ENCODE assay signal across 20 cellular contexts in the genomic region with DNA sequence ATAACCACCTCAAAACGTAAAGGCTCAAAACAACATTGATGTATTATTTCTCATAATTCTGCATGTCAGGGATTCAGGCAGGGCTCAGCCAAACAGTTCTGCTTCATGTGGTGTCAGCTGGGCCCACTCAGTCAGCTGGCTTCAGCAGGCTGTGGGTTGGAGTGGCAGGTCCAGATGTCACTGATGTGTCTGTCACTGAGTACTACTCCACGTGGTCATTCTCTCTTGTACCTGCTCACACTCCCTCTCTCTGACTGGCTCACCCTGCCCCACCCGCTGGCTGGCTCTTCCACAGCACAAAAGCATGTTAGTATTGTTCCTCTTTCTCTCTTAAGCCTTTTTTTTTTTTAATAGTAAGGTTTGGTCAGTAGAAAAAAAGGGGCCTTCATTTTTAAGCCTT.
DNase-seq lines count a peak whose midpoint lies in the region; ATAC-seq and TF ChIP-seq lines count a peak whose summit lies in the region.
"Had no signal": no experiment of that assay in that cellular context is flagged by ENCODE, and none has a peak within 500 bp of the region (broad histone marks: within the 10 kb centered on the region; RNA-seq: fewer than 3 reads in every experiment).

No MANE protein-coding gene starts in this region.

- H3K9me3 ChIP-seq in HCT116 (ENCODE audit: control insufficient read depth in 1 of 2, insufficient read depth in 1 of 2, low read depth in 1 of 2, low read length in 2 of 2), result no peaks in the 10 kb centered on the region
- no peaks in the 10 kb centered on the region for H3K9me3 ChIP-seq in duodenal mucosa (ENCODE audit: control insufficient read depth in 1 of 2, low read length in 2 of 2)
- no peaks in the 10 kb centered on the region for H3K9me3 ChIP-seq in gastrocnemius medialis

- TF ChIP-seq RAD21 in HCT116 (IDR thresholded peaks at IDR 0.05; ENCODE audit: low read depth), result no peak

- no peak overlapping the region for H3K4me2 ChIP-seq in HCT116 (ENCODE audit: low read length)

- POLR2A ChIA-PET in HCT116 (lab: Charles Lee), result no interaction called here

- no peak for TF ChIP-seq POLR2A in HCT116 (IDR thresholded peaks at IDR 0.05; ENCODE audit: borderline replicate concordance, extremely low read depth, insufficient read depth, insufficient read length)
- no peak for TF ChIP-seq POLR2A in gastrocnemius medialis (IDR thresholded peaks at IDR 0.05)

- H4K20me1 ChIP-seq in HCT116 (ENCODE audit: insufficient read depth), result no peaks in the 10 kb centered on the region

- BruUV-seq in HCT116 (replicated peaks; lab: Mats Ljungman, UMichigan), result no TSS peak

- H3K4me3 ChIP-seq in HCT116 (replicated peaks in 1 of 2; ENCODE audit: low read depth in 1 of 2, low read length in 2 of 2), result no peak overlapping the region
- peak overlapping the region; percentile 26 to 42 for H3K4me3 ChIP-seq in duodenal mucosa (ENCODE audit: low read depth in 1 of 2, low read length in 2 of 2)
- H3K4me3 ChIP-seq in gastrocnemius medialis, result no peak overlapping the region

- no peaks in the 10 kb centered on the region for H3K36me3 ChIP-seq in HCT116 (ENCODE audit: control insufficient read depth in 1 of 2, insufficient read depth in 2 of 2, low read length in 2 of 2)
- no peaks in the 10 kb centered on the region for H3K36me3 ChIP-seq in duodenal mucosa (ENCODE audit: control insufficient read depth in 1 of 2, insufficient read depth in 2 of 2, low read length in 2 of 2)
- no peaks in the 10 kb centered on the region for H3K36me3 ChIP-seq in gastrocnemius medialis

- peaks cover 34% of the 10 kb centered on the region for H3K27me3 ChIP-seq in HCT116 (ENCODE audit: insufficient read depth, low read length)
- H3K27me3 ChIP-seq in duodenal mucosa (ENCODE audit: control insufficient read depth in 1 of 2, insufficient read depth in 2 of 2, low read length in 2 of 2), result no peaks in the 10 kb centered on the region
- no peaks in the 10 kb centered on the region for H3K27me3 ChIP-seq in gastrocnemius medialis

- in situ Hi-C loops in gastrocnemius medialis (cut with MboI; ENCODE audit: low sequenced_read_pairs in 4 of 4), result no loop called here

- RAD21 ChIA-PET in HCT116 (lab: Charles Lee; ENCODE audit: low non-redundant PET in 1 of 2, low total read pairs in 2 of 2, uncharacterized antibody in 2 of 2, unreplicated experiment in 2 of 2), result no interaction called here

- TF ChIP-seq CTCF in HCT116 (IDR thresholded peaks at IDR 0.05 in 2 of 3, conservative IDR thresholded peaks at IDR 0.05 in 1 of 3; ENCODE audit: borderline replicate concordance in 1 of 3, insufficient read depth in 1 of 3, low read depth in 2 of 3, low read length in 2 of 3), result no peak
- no peak for TF ChIP-seq CTCF in gastrocnemius medialis (IDR thresholded peaks at IDR 0.05 in 4 of 5, conservative IDR thresholded peaks at IDR 0.05 in 1 of 5)

- DNase-seq in HCT116 (ENCODE audit: low read depth, low spot score) (no peak), NCI-H524 (lab: John Stamatoyannopoulos, UW) (peak; percentile 71 to 91), gastrocnemius medialis (peak in 1 of 2 donors; percentile 37), SIG-M5 treated with dmso at 0.1 percent for 504 hours (lab: John Stamatoyannopoulos, UW; ENCODE audit: unreplicated experiment) (no peak), T-helper 1 cell (no peak)
- DNase-seq: ACHN; Calu3; CD4-positive, alpha-beta T cell; DMS79 treated with DMSO at 0.1 percent for 48 hours; GF-D8; Kasumi-1; NCI-H1417 treated with DMSO at 0.1 percent for 48 hours; NCI-H2081; NCI-H345; NK-92 treated with Interleukin-12 subunit alpha and Interleukin-12 subunit beta, amount 100 ng/mL, for 24 hours; OCI-M1 had no signal

- H3K9ac ChIP-seq in HCT116 (ENCODE audit: low read length) (no peak overlapping the region), duodenal mucosa (ENCODE audit: low read depth in 1 of 2, low read length in 2 of 2) (peak overlapping the region in 1 of 2 donors; percentile 26)

- intact Hi-C loops in HCT116 (cut with micrococcal nuclease), result no loop called here
- intact Hi-C loops in gastrocnemius medialis (cut with DNase I; ENCODE audit: low total_unique reads), result no loop called here

- no peaks in the 10 kb centered on the region for H3K79me2 ChIP-seq in HCT116 (ENCODE audit: insufficient read depth, low read length)

- no peak overlapping the region for H2AFZ ChIP-seq in HCT116 (ENCODE audit: low read depth, low read length, poor library complexity, severe bottlenecking)

- no peaks in the 10 kb centered on the region for H3K9me2 ChIP-seq in HCT116 (ENCODE audit: insufficient read depth)

- peak; percentile 63 for ATAC-seq in HCT116
- ATAC-seq in gastrocnemius medialis, result peak; percentile 53 to 75
- no peak for ATAC-seq in HG03469 (IDR thresholded peaks at IDR 0.05; ENCODE audit: unreplicated experiment)
- ATAC-seq in HG02884 (IDR thresholded peaks at IDR 0.05; ENCODE audit: unreplicated experiment), result no peak

- H3K27ac ChIP-seq in HCT116 (ENCODE audit: low read depth, low read length) (no peak overlapping the region), duodenal mucosa (ENCODE audit: low read depth, low read length) (peak overlapping the region; percentile 55), gastrocnemius medialis (peak overlapping the region in 2 of 4 donors; percentile 7 to 46)
- H3K27ac ChIP-seq: RWPE1 had no signal

- CTCF ChIA-PET in HCT116 (lab: Charles Lee), result no interaction called here

- H3K4me1 ChIP-seq in HCT116 (ENCODE audit: control insufficient read depth in 1 of 2, insufficient read depth in 2 of 2, low read length in 2 of 2), result no peaks in the 10 kb centered on the region
- H3K4me1 ChIP-seq in duodenal mucosa (ENCODE audit: control insufficient read depth in 1 of 2, insufficient read depth in 2 of 2, low read length in 2 of 2), result peaks cover 14 to 28% of the 10 kb centered on the region in 2 donors
- H3K4me1 ChIP-seq in gastrocnemius medialis, result peaks cover 0 to 4% of the 10 kb centered on the region in 2 donors

TF ChIP-seq in HCT116, 20 proteins besides CTCF, POLR2A, EP300 and RAD21:
- TF ChIP-seq SP1 (IDR thresholded peaks at IDR 0.05; ENCODE audit: low read depth) (no peak), EGR1 (IDR thresholded peaks at IDR 0.05; ENCODE audit: low read depth) (no peak), CEBPB (IDR thresholded peaks at IDR 0.05; ENCODE audit: low read depth) (no peak), CBX3 (IDR thresholded peaks at IDR 0.05; ENCODE audit: low read depth) (no peak), SIN3A (IDR thresholded peaks at IDR 0.05; ENCODE audit: low read depth) (no peak), EZH2phosphoT487 (IDR thresholded peaks at IDR 0.05; ENCODE audit: borderline replicate concordance) (no peak), TCF7L2 (IDR thresholded peaks at IDR 0.05; ENCODE audit: borderline replicate concordance, extremely low read depth, insufficient read depth, insufficient read length) (no peak), SRF (IDR thresholded peaks at IDR 0.05; ENCODE audit: low read depth) (no peak), YY1 (IDR thresholded peaks at IDR 0.05; ENCODE audit: extremely low read depth, insufficient replicate concordance, low read depth, low read length) (no peak)
- TF ChIP-seq, protein P1, sequence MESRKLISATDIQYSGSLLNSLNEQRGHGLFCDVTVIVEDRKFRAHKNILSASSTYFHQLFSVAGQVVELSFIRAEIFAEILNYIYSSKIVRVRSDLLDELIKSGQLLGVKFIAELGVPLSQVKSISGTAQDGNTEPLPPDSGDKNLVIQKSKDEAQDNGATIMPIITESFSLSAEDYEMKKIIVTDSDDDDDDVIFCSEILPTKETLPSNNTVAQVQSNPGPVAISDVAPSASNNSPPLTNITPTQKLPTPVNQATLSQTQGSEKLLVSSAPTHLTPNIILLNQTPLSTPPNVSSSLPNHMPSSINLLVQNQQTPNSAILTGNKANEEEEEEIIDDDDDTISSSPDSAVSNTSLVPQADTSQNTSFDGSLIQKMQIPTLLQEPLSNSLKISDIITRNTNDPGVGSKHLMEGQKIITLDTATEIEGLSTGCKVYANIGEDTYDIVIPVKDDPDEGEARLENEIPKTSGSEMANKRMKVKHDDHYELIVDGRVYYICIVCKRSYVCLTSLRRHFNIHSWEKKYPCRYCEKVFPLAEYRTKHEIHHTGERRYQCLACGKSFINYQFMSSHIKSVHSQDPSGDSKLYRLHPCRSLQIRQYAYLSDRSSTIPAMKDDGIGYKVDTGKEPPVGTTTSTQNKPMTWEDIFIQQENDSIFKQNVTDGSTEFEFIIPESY (IDR thresholded peaks at IDR 0.05; ENCODE audit: extremely low read depth, insufficient replicate concordance, low read length), result no peak
- TF ChIP-seq, protein P2, sequence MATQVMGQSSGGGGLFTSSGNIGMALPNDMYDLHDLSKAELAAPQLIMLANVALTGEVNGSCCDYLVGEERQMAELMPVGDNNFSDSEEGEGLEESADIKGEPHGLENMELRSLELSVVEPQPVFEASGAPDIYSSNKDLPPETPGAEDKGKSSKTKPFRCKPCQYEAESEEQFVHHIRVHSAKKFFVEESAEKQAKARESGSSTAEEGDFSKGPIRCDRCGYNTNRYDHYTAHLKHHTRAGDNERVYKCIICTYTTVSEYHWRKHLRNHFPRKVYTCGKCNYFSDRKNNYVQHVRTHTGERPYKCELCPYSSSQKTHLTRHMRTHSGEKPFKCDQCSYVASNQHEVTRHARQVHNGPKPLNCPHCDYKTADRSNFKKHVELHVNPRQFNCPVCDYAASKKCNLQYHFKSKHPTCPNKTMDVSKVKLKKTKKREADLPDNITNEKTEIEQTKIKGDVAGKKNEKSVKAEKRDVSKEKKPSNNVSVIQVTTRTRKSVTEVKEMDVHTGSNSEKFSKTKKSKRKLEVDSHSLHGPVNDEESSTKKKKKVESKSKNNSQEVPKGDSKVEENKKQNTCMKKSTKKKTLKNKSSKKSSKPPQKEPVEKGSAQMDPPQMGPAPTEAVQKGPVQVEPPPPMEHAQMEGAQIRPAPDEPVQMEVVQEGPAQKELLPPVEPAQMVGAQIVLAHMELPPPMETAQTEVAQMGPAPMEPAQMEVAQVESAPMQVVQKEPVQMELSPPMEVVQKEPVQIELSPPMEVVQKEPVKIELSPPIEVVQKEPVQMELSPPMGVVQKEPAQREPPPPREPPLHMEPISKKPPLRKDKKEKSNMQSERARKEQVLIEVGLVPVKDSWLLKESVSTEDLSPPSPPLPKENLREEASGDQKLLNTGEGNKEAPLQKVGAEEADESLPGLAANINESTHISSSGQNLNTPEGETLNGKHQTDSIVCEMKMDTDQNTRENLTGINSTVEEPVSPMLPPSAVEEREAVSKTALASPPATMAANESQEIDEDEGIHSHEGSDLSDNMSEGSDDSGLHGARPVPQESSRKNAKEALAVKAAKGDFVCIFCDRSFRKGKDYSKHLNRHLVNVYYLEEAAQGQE (IDR thresholded peaks at IDR 0.05; ENCODE audit: low read depth), result no peak

Comparison
In these comparisons a context has a peak if more than half of its experiments do, and no peak if none do; other contexts are left out.
1. ATAC-seq: peak in HCT116 (single experiment) and gastrocnemius medialis (2 of 2); none in HG03469 (single experiment) and HG02884 (single experiment).
2. DNase-seq: peak in NCI-H524 (2 of 2); none in HCT116 (single experiment), SIG-M5 treated with dmso at 0.1 percent for 504 hours (single experiment) and T-helper 1 cell (0 of 5).
3. H3K4me3 ChIP-seq: peak in duodenal mucosa (2 of 2); none in HCT116 (0 of 2) and gastrocnemius medialis (0 of 4).